ENCODE assay signal across 8 cellular contexts in genomic region chr6:122033564-122034181, GRCh38.
A peak's percentile ranks its signal among the peaks of the same experiment; 100 is the strongest.
DNase-seq lines count a peak whose midpoint lies in the region; ATAC-seq and TF ChIP-seq lines count a peak whose summit lies in the region.

No MANE protein-coding gene starts in this region.

- H4K8ac ChIP-seq in trophoblast cell (ENCODE audit: low read depth, low read length), result no peak overlapping the region

- H2BK120ac ChIP-seq in trophoblast cell (ENCODE audit: insufficient read depth, low read length, poor library complexity), result no peak overlapping the region

- no peak overlapping the region for H3K14ac ChIP-seq in trophoblast cell (ENCODE audit: low read length)

- no peaks in the 10 kb centered on the region for H3K36me3 Mint-ChIP-seq in T-helper 17 cell (ENCODE audit: low read depth)

- no peak overlapping the region for H3K27ac Mint-ChIP-seq in T-helper 17 cell

- H3K4ac ChIP-seq in trophoblast cell (ENCODE audit: low read depth, low read length), result no peak overlapping the region

- no peak overlapping the region for H3K23ac ChIP-seq in trophoblast cell (ENCODE audit: low read length)

- H3K9me3 ChIP-seq in T-helper 17 cell (ENCODE audit: control insufficient read depth, low read length, poor library complexity, severe bottlenecking) (no peaks in the 10 kb centered on the region), trophoblast cell (ENCODE audit: insufficient read depth, low read depth, low read length) (no peaks in the 10 kb centered on the region)

- H3K18ac ChIP-seq in trophoblast cell (ENCODE audit: low read length), result no peak overlapping the region

- no peaks in the 10 kb centered on the region for H3K79me1 ChIP-seq in trophoblast cell (ENCODE audit: low read length)

- H3K4me2 ChIP-seq in trophoblast cell (ENCODE audit: low read length), result no peak overlapping the region

- H2BK5ac ChIP-seq in trophoblast cell (ENCODE audit: low read depth, low read length, poor library complexity), result no peak overlapping the region

- H3K27ac ChIP-seq in foreskin keratinocyte (no peak overlapping the region), trophoblast cell (ENCODE audit: low read depth, low read length) (no peak overlapping the region)

- no peak overlapping the region for H3K9ac ChIP-seq in trophoblast cell (ENCODE audit: low read length)

- H3K4me3 ChIP-seq in trophoblast cell (ENCODE audit: low read depth, low read length), result no peak overlapping the region

- no peaks in the 10 kb centered on the region for H3K36me3 ChIP-seq in trophoblast cell (ENCODE audit: control insufficient read depth in 1 of 2, insufficient read depth in 2 of 2, low read length in 2 of 2)

- peaks cover 15% of the 10 kb centered on the region for H3K27me3 Mint-ChIP-seq in T-helper 17 cell

- peak; percentile 85 for TF ChIP-seq CTCF in foreskin keratinocyte (conservative IDR thresholded peaks at IDR 0.05)

- H3K4me1 ChIP-seq in foreskin keratinocyte (peaks cover 3% of the 10 kb centered on the region), trophoblast cell (ENCODE audit: control insufficient read depth in 1 of 2, insufficient read depth in 2 of 2, low read length in 2 of 2) (peaks cover 0 to 4% of the 10 kb centered on the region in 2 experiments)

- no peaks in the 10 kb centered on the region for H3K79me2 ChIP-seq in trophoblast cell (ENCODE audit: control insufficient read depth, insufficient read depth, low read length, poor library complexity)

- H3K4me1 Mint-ChIP-seq in T-helper 17 cell, result peaks cover 3% of the 10 kb centered on the region

- no peak overlapping the region for H4K91ac ChIP-seq in trophoblast cell (ENCODE audit: low read depth, low read length)

- no peak overlapping the region for H3K4me3 Mint-ChIP-seq in T-helper 17 cell

- H3K27me3 ChIP-seq in foreskin keratinocyte, result no peaks in the 10 kb centered on the region
- no peaks in the 10 kb centered on the region for H3K27me3 ChIP-seq in trophoblast cell (ENCODE audit: insufficient read depth, low read length)

- H4K12ac ChIP-seq in trophoblast cell (ENCODE audit: low read depth, low read length), result no peak overlapping the region

- H2AK5ac ChIP-seq in trophoblast cell (ENCODE audit: low read length), result no peak overlapping the region

- DNase-seq in AG08396 (ENCODE audit: low spot score) (peak; percentile 36), NCI-H1417 (lab: John Stamatoyannopoulos, UW) (peak; percentile 34 to 84 (median 39)), T-helper 17 cell (no peak), foreskin keratinocyte (peak in 1 of 2 donors; percentile 59), trophoblast cell (peak; percentile 39 to 86)
- DNase-seq in stimulated activated CD4-positive, alpha-beta T cell treated with anti-CD3 and anti-CD28 coated beads, Interleukin-2, amount 100 ng/mL, for 24 hours, result no peak

- ATAC-seq in GM18517 (IDR thresholded peaks at IDR 0.05; ENCODE audit: unreplicated experiment), result peak; percentile 92
- ATAC-seq in HG02885 (IDR thresholded peaks at IDR 0.05; ENCODE audit: poor library complexity, unreplicated experiment), result peak; percentile 97
- ATAC-seq in T-helper 17 cell, result peak; percentile 64
- ATAC-seq in foreskin keratinocyte, result peak; percentile 69

- H2AFZ ChIP-seq in trophoblast cell (ENCODE audit: insufficient read depth, low read length, poor library complexity), result no peak overlapping the region

- WGBS in trophoblast cell (ENCODE audit: extremely low coverage, insufficient coverage, insufficient read length), result no CpG with 5 or more reads among the region's 1 CpG

- H2BK12ac ChIP-seq in trophoblast cell (ENCODE audit: low read length), result no peak overlapping the region

Comparison
In these comparisons a context has a peak if more than half of its experiments do, and no peak if none do; other contexts are left out.
1. DNase-seq: peak in AG08396 (single experiment), NCI-H1417 (3 of 3) and trophoblast cell (2 of 2); none in T-helper 17 cell (0 of 3) and stimulated activated CD4-positive, alpha-beta T cell treated with anti-CD3 and anti-CD28 coated beads, Interleukin-2, amount 100 ng/mL, for 24 hours (0 of 2).
2. Peak in every context shown above with its lines, with median percentiles within 50 percentile points of each other: ATAC-seq.